ENCODE assay signal across 22 cellular contexts in the genomic region with DNA sequence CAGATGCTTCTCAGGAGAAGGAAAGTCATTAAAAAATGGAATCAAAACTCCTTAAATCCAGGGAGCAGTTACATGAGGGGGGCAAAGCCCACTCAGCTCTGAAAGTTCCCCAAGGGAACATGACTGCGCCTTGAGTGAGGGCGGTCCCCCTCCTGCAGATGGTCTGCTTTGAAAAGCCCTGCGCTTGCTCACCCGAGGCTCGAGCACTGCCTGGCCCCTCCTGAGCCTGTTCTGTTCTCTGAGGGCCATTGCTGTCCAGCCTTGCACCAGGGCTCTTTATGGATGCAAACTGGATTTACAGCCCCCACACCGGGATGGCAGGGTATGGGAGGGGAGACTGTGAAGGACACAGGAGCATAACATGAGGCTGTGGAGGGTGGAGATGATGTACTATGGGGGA. TPM values are rescaled to one million over a fixed set of nuclear protein-coding genes. Genes with fewer than 3 reads are reported as not detected.
A peak's percentile ranks its signal among the peaks of the same experiment; 100 is the strongest.
DNase-seq lines count a peak whose midpoint lies in the region; ATAC-seq and TF ChIP-seq lines count a peak whose summit lies in the region.
"Had no signal": no experiment of that assay in that cellular context is flagged by ENCODE, and none has a peak within 500 bp of the region (broad histone marks: within the 10 kb centered on the region; RNA-seq: fewer than 3 reads in every experiment).

No MANE protein-coding gene starts in this region.

- no peak overlapping the region for H3K4me3 ChIP-seq in OCI-LY7 (ENCODE audit: low read depth, low read length, poor library complexity, severe bottlenecking)
- no peak overlapping the region for H3K4me3 ChIP-seq in GM23248
- H3K4me3 ChIP-seq: adrenal gland, cardiac muscle cell, esophagus muscularis mucosa, tibial artery had no signal

- H3K27me3 ChIP-seq in GM23248 (replicated peaks; ENCODE audit: insufficient read depth): no peaks in the 10 kb centered on the region
- H3K27me3 ChIP-seq: adrenal gland, cardiac muscle cell, esophagus muscularis mucosa, tibial artery had no signal

- H3K4me2 ChIP-seq in OCI-LY7 (ENCODE audit: low read length) (peak overlapping the region; percentile 41), GM23248 (ENCODE audit: unreplicated experiment) (no peak overlapping the region)

- H3K27ac ChIP-seq in OCI-LY7 (ENCODE audit: low read depth, low read length, poor library complexity, severe bottlenecking) (peak overlapping the region; percentile 47), GM23248 (no peak overlapping the region)
- H3K27ac ChIP-seq: adrenal gland, cardiac muscle cell, esophagus muscularis mucosa, neutrophil, tibial artery had no signal

- H3K36me3 ChIP-seq in OCI-LY7 (ENCODE audit: insufficient read depth, low read length) (no peaks in the 10 kb centered on the region), GM23248 (ENCODE audit: low read depth) (no peaks in the 10 kb centered on the region)
- H3K36me3 ChIP-seq: adrenal gland, cardiac muscle cell, esophagus muscularis mucosa, neutrophil had no signal

- POLR2A ChIA-PET in activated CD4-positive, alpha-beta T cell treated with anti-CD3 and anti-CD28 coated beads, Interleukin-2, amount 10 ng/mL, durations not matched to agents 7 days and 5 days (lab: Charles Lee): no interaction called here
- POLR2A ChIA-PET in OCI-LY7 (lab: Charles Lee): interaction anchor here (0.8 to 2.6 kb wide), 9 partner anchors 10 to 214 kb away, joined by 3 to 13 read pairs (median 5); no protein-coding TSS in a partner anchor
- POLR2A ChIA-PET in activated naive CD8-positive, alpha-beta T cell treated with anti-CD3 and anti-CD28 coated beads, Interleukin-2, amount 10 ng/mL, durations not matched to agents 7 days and 5 days (lab: Charles Lee): no interaction called here

- in situ Hi-C loops in GM23248 (cut with MboI): no loop called here

- H3K27me3 Mint-ChIP-seq in activated CD4-positive, alpha-beta T cell treated with anti-CD3 and anti-CD28 coated beads, Interleukin-2, amount 10 ng/mL, durations not matched to agents 7 days and 5 days: no peaks in the 10 kb centered on the region
- no peaks in the 10 kb centered on the region for H3K27me3 Mint-ChIP-seq in activated naive CD8-positive, alpha-beta T cell treated with anti-CD3 and anti-CD28 coated beads, Interleukin-2, amount 10 ng/mL, durations not matched to agents 7 days and 5 days
- H3K27me3 Mint-ChIP-seq in glutamatergic neuron (ENCODE audit: unreplicated experiment): peaks cover 10% of the 10 kb centered on the region
- H3K27me3 Mint-ChIP-seq: activated T-cell treated with anti-CD3 and anti-CD28 coated beads, Interleukin-2, amount 50 U/mL, for 24 hours had no signal

- TF ChIP-seq CTCF in OCI-LY7 (conservative IDR thresholded peaks at IDR 0.05; ENCODE audit: low read length) (no peak), glutamatergic neuron (IDR thresholded peaks at IDR 0.05; ENCODE audit: partially characterized antibody, unreplicated experiment) (no peak)

- H3K9me3 Mint-ChIP-seq in activated CD4-positive, alpha-beta T cell treated with anti-CD3 and anti-CD28 coated beads, Interleukin-2, amount 10 ng/mL, durations not matched to agents 7 days and 5 days: no peaks in the 10 kb centered on the region
- no peaks in the 10 kb centered on the region for H3K9me3 Mint-ChIP-seq in activated naive CD8-positive, alpha-beta T cell treated with anti-CD3 and anti-CD28 coated beads, Interleukin-2, amount 10 ng/mL, durations not matched to agents 7 days and 5 days
- peaks cover 11% of the 10 kb centered on the region for H3K9me3 Mint-ChIP-seq in glutamatergic neuron (ENCODE audit: unreplicated experiment)
- H3K9me3 Mint-ChIP-seq: activated T-cell treated with anti-CD3 and anti-CD28 coated beads, Interleukin-2, amount 50 U/mL, for 24 hours had no signal

- ATAC-seq in activated naive CD8-positive, alpha-beta T cell treated with anti-CD3 and anti-CD28 coated beads, Interleukin-2, amount 10 ng/mL, durations not matched to agents 7 days and 5 days (ENCODE audit: low read depth): no peak
- no peak for ATAC-seq in HG03571 (IDR thresholded peaks at IDR 0.05; ENCODE audit: unreplicated experiment)
- ATAC-seq: activated CD4-positive, CD25-positive, alpha-beta regulatory T cell treated with anti-CD3 and anti-CD28 coated beads, Interleukin-2, amount 50 U/mL, for 24 hours; left ventricle myocardium superior had no signal

- 85 to 94% methylated on average over 6 of the region's 6 CpGs for WGBS in GM23248 (ENCODE audit: low coverage in 1 of 2, low lambda C conversion rate in 2 of 2, missing lambda C conversion rate in 2 of 2), 2 experiments

- no peak overlapping the region for H3K4me3 Mint-ChIP-seq in activated CD4-positive, alpha-beta T cell treated with anti-CD3 and anti-CD28 coated beads, Interleukin-2, amount 10 ng/mL, durations not matched to agents 7 days and 5 days
- no peak overlapping the region for H3K4me3 Mint-ChIP-seq in activated naive CD8-positive, alpha-beta T cell treated with anti-CD3 and anti-CD28 coated beads, Interleukin-2, amount 10 ng/mL, durations not matched to agents 7 days and 5 days
- no peak overlapping the region for H3K4me3 Mint-ChIP-seq in glutamatergic neuron (ENCODE audit: unreplicated experiment)
- H3K4me3 Mint-ChIP-seq: activated T-cell treated with anti-CD3 and anti-CD28 coated beads, Interleukin-2, amount 50 U/mL, for 24 hours; CD14-positive monocyte had no signal

- no peaks in the 10 kb centered on the region for H3K79me2 ChIP-seq in OCI-LY7 (ENCODE audit: insufficient read depth, low read depth, low read length)
- H3K79me2 ChIP-seq in GM23248 (ENCODE audit: insufficient read depth): no peaks in the 10 kb centered on the region

- H3K36me3 Mint-ChIP-seq in activated CD4-positive, alpha-beta T cell treated with anti-CD3 and anti-CD28 coated beads, Interleukin-2, amount 10 ng/mL, durations not matched to agents 7 days and 5 days (ENCODE audit: low read depth): no peaks in the 10 kb centered on the region
- H3K36me3 Mint-ChIP-seq in activated naive CD8-positive, alpha-beta T cell treated with anti-CD3 and anti-CD28 coated beads, Interleukin-2, amount 10 ng/mL, durations not matched to agents 7 days and 5 days: peaks cover 11% of the 10 kb centered on the region
- no peaks in the 10 kb centered on the region for H3K36me3 Mint-ChIP-seq in glutamatergic neuron (ENCODE audit: unreplicated experiment)
- H3K36me3 Mint-ChIP-seq: CD14-positive monocyte had no signal

- intact Hi-C loops in OCI-LY7 (cut with micrococcal nuclease; ENCODE audit: unreplicated experiment): loop anchor here (10.0 kb wide), 1 partner anchor 185 kb away; no protein-coding TSS in a partner anchor

- H3K9ac ChIP-seq in GM23248: no peak overlapping the region

- H3K9me2 ChIP-seq in OCI-LY7 (ENCODE audit: insufficient read depth, low read length) (no peaks in the 10 kb centered on the region), GM23248 (ENCODE audit: insufficient read depth) (no peaks in the 10 kb centered on the region)

- no TSS peak for BruUV-seq in OCI-LY7 (replicated peaks; lab: Mats Ljungman, UMichigan)

- H3F3A ChIP-seq in GM23248 (ENCODE audit: insufficient read depth): no peaks in the 10 kb centered on the region

- peaks cover 40% of the 10 kb centered on the region for H3K4me1 Mint-ChIP-seq in activated CD4-positive, alpha-beta T cell treated with anti-CD3 and anti-CD28 coated beads, Interleukin-2, amount 10 ng/mL, durations not matched to agents 7 days and 5 days
- H3K4me1 Mint-ChIP-seq in activated naive CD8-positive, alpha-beta T cell treated with anti-CD3 and anti-CD28 coated beads, Interleukin-2, amount 10 ng/mL, durations not matched to agents 7 days and 5 days: peaks cover 28% of the 10 kb centered on the region
- peaks cover 17% of the 10 kb centered on the region for H3K4me1 Mint-ChIP-seq in glutamatergic neuron (ENCODE audit: low read depth, unreplicated experiment)

- H3K27ac Mint-ChIP-seq in activated CD4-positive, alpha-beta T cell treated with anti-CD3 and anti-CD28 coated beads, Interleukin-2, amount 10 ng/mL, durations not matched to agents 7 days and 5 days: peak overlapping the region; percentile 10
- no peak overlapping the region for H3K27ac Mint-ChIP-seq in activated naive CD8-positive, alpha-beta T cell treated with anti-CD3 and anti-CD28 coated beads, Interleukin-2, amount 10 ng/mL, durations not matched to agents 7 days and 5 days
- H3K27ac Mint-ChIP-seq in glutamatergic neuron (ENCODE audit: unreplicated experiment): no peak overlapping the region

- H4K20me1 ChIP-seq in OCI-LY7 (ENCODE audit: insufficient read depth, low read length): no peaks in the 10 kb centered on the region
- no peaks in the 10 kb centered on the region for H4K20me1 ChIP-seq in GM23248 (ENCODE audit: insufficient read depth)

- no peak for DNase-seq in activated CD4-positive, alpha-beta T cell treated with anti-CD3 and anti-CD28 coated beads, Interleukin-2, amount 10 ng/mL, durations not matched to agents 7 days and 5 days
- no peak for DNase-seq in activated CD4-positive, alpha-beta T cell treated with anti-CD3 and anti-CD28 coated beads for 48 hours
- DNase-seq in OCI-LY7 (ENCODE audit: low spot score) (no peak), GM23248 (no peak), glutamatergic neuron (no peak)
- peak; percentile 21 for DNase-seq in activated naive CD8-positive, alpha-beta T cell treated with anti-CD3 and anti-CD28 coated beads, Interleukin-2, amount 10 ng/mL, durations not matched to agents 7 days and 5 days
- DNase-seq in stimulated activated CD8-positive, alpha-beta memory T cell treated with anti-CD3 and anti-CD28 coated beads, Interleukin-4, amount 100 ng/mL, for 48 hours: peak; percentile 23
- DNase-seq: activated T-cell treated with anti-CD3 and anti-CD28 coated beads, Interleukin-2, amount 50 U/mL, for 24 hours; DND-41; GOT3; left ventricle myocardium superior; NCI-H187; SHP77 treated with DMSO at 0.1 percent for 48 hours; stimulated activated CD4-positive, alpha-beta T cell treated with anti-CD3 and anti-CD28 coated beads, Interleukin-12 subunit alpha, Interleukin-12 subunit beta, amount 100 ng/mL, for 4 hours had no signal

- CTCF ChIA-PET in activated CD4-positive, alpha-beta T cell treated with anti-CD3 and anti-CD28 coated beads, Interleukin-2, amount 10 ng/mL, durations not matched to agents 7 days and 5 days (lab: Charles Lee): interaction anchor here (1.1 to 5.3 kb wide), 2 partner anchors 17 to 179 kb away, joined by 3 to 23 read pairs; no protein-coding TSS in a partner anchor
- CTCF ChIA-PET in OCI-LY7 (lab: Charles Lee; ENCODE audit: unreplicated experiment): interaction anchor here (1.1 kb wide), 3 partner anchors 21 to 187 kb away, joined by 3 read pairs; no protein-coding TSS in a partner anchor

- H3K9me3 ChIP-seq in OCI-LY7 (ENCODE audit: low read length): no peaks in the 10 kb centered on the region
- no peaks in the 10 kb centered on the region for H3K9me3 ChIP-seq in GM23248 (ENCODE audit: low read depth)
- H3K9me3 ChIP-seq: adrenal gland, esophagus muscularis mucosa, neutrophil, tibial artery had no signal

- H2AFZ ChIP-seq in OCI-LY7 (ENCODE audit: low read length): peak overlapping the region; percentile 5; the same call in 1 of the 2 replicates
- H2AFZ ChIP-seq in GM23248: no peak overlapping the region

- H3K4me1 ChIP-seq in OCI-LY7 (ENCODE audit: insufficient read depth, low read length, poor library complexity, severe bottlenecking) (peaks cover 65% of the 10 kb centered on the region), GM23248 (ENCODE audit: insufficient read depth) (peaks cover 3% of the 10 kb centered on the region; the same call in 1 of the 2 replicates)

RNA-seq across cellular contexts. Expression of gene DNMT3A, which starts 37.8 kb away (rescaled TPM):
- total RNA-seq in activated CD4-positive, alpha-beta T cell treated with anti-CD3 and anti-CD28 coated beads, Interleukin-2, amount 10 ng/mL, durations not matched to agents 7 days and 5 days: 10 to 100 TPM; 55.9 to 62.3 TPM
- 2.6 and 2.8 TPM in 2 replicates for total RNA-seq in OCI-LY7 (2014; rRNA removed; shearing (Covaris generic))
- total RNA-seq in OCI-LY7 (2022) (7.2 and 7.3 TPM in 2 replicates), glutamatergic neuron (ENCODE audit: unreplicated experiment) (175 TPM)
- 10 to 100 TPM; 76.7 to 84.7 TPM for total RNA-seq in activated naive CD8-positive, alpha-beta T cell treated with anti-CD3 and anti-CD28 coated beads, Interleukin-2, amount 10 ng/mL, durations not matched to agents 7 days and 5 days
- total RNA-seq in GM23248 (2014; rRNA removed; shearing (Covaris generic)): 7.1 and 18.4 TPM in 2 replicates
- polyA plus RNA-seq in GM23248 (2016; fragmentation: Nextera tagmentation; extraction: Ambion mirVana): 2.5 TPM in 2 replicates

Comparison
In these comparisons a context has a peak if more than half of its experiments do, and no peak if none do; other contexts are left out.
1. DNase-seq: peak in activated naive CD8-positive, alpha-beta T cell treated with anti-CD3 and anti-CD28 coated beads, Interleukin-2, amount 10 ng/mL, durations not matched to agents 7 days and 5 days (single experiment) and stimulated activated CD8-positive, alpha-beta memory T cell treated with anti-CD3 and anti-CD28 coated beads, Interleukin-4, amount 100 ng/mL, for 48 hours (single experiment); none in activated CD4-positive, alpha-beta T cell treated with anti-CD3 and anti-CD28 coated beads, Interleukin-2, amount 10 ng/mL, durations not matched to agents 7 days and 5 days (single experiment), activated CD4-positive, alpha-beta T cell treated with anti-CD3 and anti-CD28 coated beads for 48 hours (single experiment), OCI-LY7 (single experiment), GM23248 (single experiment) and glutamatergic neuron (single experiment).